In the genomic region with DNA sequence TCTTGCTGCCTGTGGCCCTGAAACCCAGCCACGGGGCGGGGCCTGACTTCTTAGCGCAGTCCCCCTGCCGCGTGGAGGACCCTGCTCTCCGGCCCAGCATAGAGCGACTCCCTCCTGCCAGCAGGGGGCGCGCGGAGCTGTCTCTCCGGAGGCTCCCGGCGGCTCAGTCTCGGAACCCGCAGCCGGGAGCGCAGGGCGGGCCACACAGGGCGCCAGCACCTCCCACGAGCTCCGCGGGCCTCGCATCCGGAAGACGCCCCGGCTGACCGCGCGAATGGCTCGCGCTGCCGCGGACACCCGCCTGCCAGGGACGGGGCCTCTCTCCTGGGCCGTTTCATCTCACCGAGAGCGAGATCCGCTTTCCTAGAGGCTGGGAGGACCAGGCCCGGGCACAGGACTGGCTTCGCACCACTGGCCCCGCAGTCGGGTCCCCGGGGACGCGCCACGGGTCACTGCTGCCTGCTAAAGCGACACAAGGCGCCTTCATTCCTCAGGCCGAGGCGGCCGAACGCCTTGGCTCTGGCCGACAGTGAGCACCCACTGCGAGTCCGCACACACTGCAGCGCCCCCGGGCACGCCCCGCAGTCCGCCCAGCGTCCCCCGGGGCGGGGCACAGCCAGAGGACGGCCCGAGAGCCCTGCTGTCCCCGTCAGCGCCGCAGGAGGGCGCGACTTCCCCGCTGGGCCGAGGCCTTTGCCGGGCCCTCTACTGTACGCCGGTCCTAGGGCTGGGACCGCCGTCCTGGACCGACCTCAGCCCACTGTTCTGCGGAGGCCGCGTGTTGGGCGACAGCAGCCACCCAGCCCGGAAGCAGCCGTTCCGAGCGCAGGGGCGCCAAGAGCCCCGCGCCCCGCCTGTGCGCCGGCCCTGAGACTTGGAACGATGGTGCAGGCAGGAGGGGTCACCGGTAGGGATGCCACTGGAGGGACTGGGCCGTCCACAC, we compare ENCODE assay signal across 1 cellular context.
TF ChIP-seq lines count a peak whose summit lies in the region.

No MANE protein-coding gene starts in this region.

TF ChIP-seq in HepG2, 621 proteins besides CTCF, POLR2A, EP300 and RAD21 (continued from another document and continues in another):
- TF ChIP-seq HNF4G (IDR thresholded peaks at IDR 0.05; ENCODE audit: borderline replicate concordance, low read depth, low read length) (no peak), HNF4G (CRISPR knock-in tag; IDR thresholded peaks at IDR 0.05; ENCODE audit: borderline replicate concordance, low read depth) (peak; percentile 68), ZNF251 (CRISPR knock-in tag; IDR thresholded peaks at IDR 0.05) (no peak), RBM39 (IDR thresholded peaks at IDR 0.05; ENCODE audit: low read depth, low read length, poor library complexity, severe bottlenecking) (peak; percentile 82), ZFP36L1 (CRISPR knock-in tag; IDR thresholded peaks at IDR 0.05) (no peak), ZNF674 (CRISPR knock-in tag; IDR thresholded peaks at IDR 0.05; ENCODE audit: low read depth) (0 out of 2 replicates have a peak, but pooled peaks have one; percentile 46), ZFP37 (CRISPR knock-in tag; IDR thresholded peaks at IDR 0.05; ENCODE audit: borderline replicate concordance) (0 out of 2 replicates have a peak, but pooled peaks have one; percentile 19), ZNF34 (CRISPR knock-in tag; IDR thresholded peaks at IDR 0.05; ENCODE audit: borderline replicate concordance) (0 out of 2 replicates have a peak, but pooled peaks have one; percentile 44), ZNF556 (CRISPR knock-in tag; IDR thresholded peaks at IDR 0.05; ENCODE audit: borderline replicate concordance) (peak; percentile 73; the same call in 1 of the 2 replicates), KDM5B (CRISPR knock-in tag; IDR thresholded peaks at IDR 0.05; ENCODE audit: borderline replicate concordance) (peak; percentile 92), ZNF207 (IDR thresholded peaks at IDR 0.05; ENCODE audit: borderline replicate concordance) (no peak), ZNF761 (CRISPR knock-in tag; conservative IDR thresholded peaks at IDR 0.05) (peak; percentile 62; the same call in 1 of the 2 replicates), GABPB1 (CRISPR knock-in tag; IDR thresholded peaks at IDR 0.05) (peak; percentile 82; the same call in 1 of the 2 replicates), TEAD2 (CRISPR knock-in tag; IDR thresholded peaks at IDR 0.05) (no peak), ZNF883 (CRISPR knock-in tag; IDR thresholded peaks at IDR 0.05; ENCODE audit: not compliant biosample characterization) (peak; percentile 91), ZNF605 (CRISPR knock-in tag; IDR thresholded peaks at IDR 0.05) (peak; percentile 89; the same call in 1 of the 2 replicates), TOPORS (CRISPR knock-in tag; IDR thresholded peaks at IDR 0.05) (peak; percentile 81; the same call in 1 of the 2 replicates), NFYC (CRISPR knock-in tag; IDR thresholded peaks at IDR 0.05) (no peak), HNF4A (CRISPR knock-in tag; IDR thresholded peaks at IDR 0.05) (no peak), SKI (IDR thresholded peaks at IDR 0.05; ENCODE audit: partially characterized antibody) (peak; percentile 22), GPN1 (CRISPR knock-in tag; IDR thresholded peaks at IDR 0.05; ENCODE audit: borderline replicate concordance) (no peak), RNF2 (conservative IDR thresholded peaks at IDR 0.05; ENCODE audit: low read depth) (peak; percentile 89; the same call in 1 of the 2 replicates), ZNF121 (CRISPR knock-in tag; IDR thresholded peaks at IDR 0.05) (peak; percentile 73), RXRB (CRISPR knock-in tag; IDR thresholded peaks at IDR 0.05; ENCODE audit: borderline replicate concordance) (0 out of 2 replicates have a peak, but pooled peaks have one; percentile 24), ZNF468 (CRISPR knock-in tag; IDR thresholded peaks at IDR 0.05) (0 out of 2 replicates have a peak, but pooled peaks have one; percentile 20), ZNF326 (CRISPR knock-in tag; IDR thresholded peaks at IDR 0.05; ENCODE audit: borderline replicate concordance) (no peak), ETV6 (CRISPR knock-in tag; conservative IDR thresholded peaks at IDR 0.05) (peak; percentile 62; the same call in 1 of the 2 replicates), ZNF44 (CRISPR knock-in tag; IDR thresholded peaks at IDR 0.05) (peak; percentile 78), KDM4B (CRISPR knock-in tag; IDR thresholded peaks at IDR 0.05) (no peak), RFXAP (CRISPR knock-in tag; IDR thresholded peaks at IDR 0.05; ENCODE audit: borderline replicate concordance) (peak; percentile 80; the same call in 1 of the 2 replicates), ERF (CRISPR knock-in tag; IDR thresholded peaks at IDR 0.05) (0 out of 2 replicates have a peak, but pooled peaks have one; percentile 37), ZNF772 (CRISPR knock-in tag; IDR thresholded peaks at IDR 0.05) (peak; percentile 73), NKX3-1 (CRISPR knock-in tag; IDR thresholded peaks at IDR 0.05) (peak; percentile 52; the same call in 1 of the 2 replicates), NFYB (CRISPR knock-in tag; IDR thresholded peaks at IDR 0.05) (0 out of 2 replicates have a peak, but pooled peaks have one; percentile 8)
- TF ChIP-seq, protein P1, sequence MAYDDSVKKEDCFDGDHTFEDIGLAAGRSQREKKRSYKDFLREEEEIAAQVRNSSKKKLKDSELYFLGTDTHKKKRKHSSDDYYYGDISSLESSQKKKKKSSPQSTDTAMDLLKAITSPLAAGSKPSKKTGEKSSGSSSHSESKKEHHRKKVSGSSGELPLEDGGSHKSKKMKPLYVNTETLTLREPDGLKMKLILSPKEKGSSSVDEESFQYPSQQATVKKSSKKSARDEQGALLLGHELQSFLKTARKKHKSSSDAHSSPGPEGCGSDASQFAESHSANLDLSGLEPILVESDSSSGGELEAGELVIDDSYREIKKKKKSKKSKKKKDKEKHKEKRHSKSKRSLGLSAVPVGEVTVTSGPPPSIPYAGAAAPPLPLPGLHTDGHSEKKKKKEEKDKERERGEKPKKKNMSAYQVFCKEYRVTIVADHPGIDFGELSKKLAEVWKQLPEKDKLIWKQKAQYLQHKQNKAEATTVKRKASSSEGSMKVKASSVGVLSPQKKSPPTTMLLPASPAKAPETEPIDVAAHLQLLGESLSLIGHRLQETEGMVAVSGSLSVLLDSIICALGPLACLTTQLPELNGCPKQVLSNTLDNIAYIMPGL (CRISPR knock-in tag; IDR thresholded peaks at IDR 0.05; ENCODE audit: borderline replicate concordance in 1 of 2, low read depth in 1 of 2), result peak; percentile 87 to 99; a peak in 3 of 4 replicates
- TF ChIP-seq, protein P2, sequence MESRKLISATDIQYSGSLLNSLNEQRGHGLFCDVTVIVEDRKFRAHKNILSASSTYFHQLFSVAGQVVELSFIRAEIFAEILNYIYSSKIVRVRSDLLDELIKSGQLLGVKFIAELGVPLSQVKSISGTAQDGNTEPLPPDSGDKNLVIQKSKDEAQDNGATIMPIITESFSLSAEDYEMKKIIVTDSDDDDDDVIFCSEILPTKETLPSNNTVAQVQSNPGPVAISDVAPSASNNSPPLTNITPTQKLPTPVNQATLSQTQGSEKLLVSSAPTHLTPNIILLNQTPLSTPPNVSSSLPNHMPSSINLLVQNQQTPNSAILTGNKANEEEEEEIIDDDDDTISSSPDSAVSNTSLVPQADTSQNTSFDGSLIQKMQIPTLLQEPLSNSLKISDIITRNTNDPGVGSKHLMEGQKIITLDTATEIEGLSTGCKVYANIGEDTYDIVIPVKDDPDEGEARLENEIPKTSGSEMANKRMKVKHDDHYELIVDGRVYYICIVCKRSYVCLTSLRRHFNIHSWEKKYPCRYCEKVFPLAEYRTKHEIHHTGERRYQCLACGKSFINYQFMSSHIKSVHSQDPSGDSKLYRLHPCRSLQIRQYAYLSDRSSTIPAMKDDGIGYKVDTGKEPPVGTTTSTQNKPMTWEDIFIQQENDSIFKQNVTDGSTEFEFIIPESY (CRISPR knock-in tag; IDR thresholded peaks at IDR 0.05), result peak; percentile 70; the same call in 1 of the 2 replicates
- TF ChIP-seq, protein P3, sequence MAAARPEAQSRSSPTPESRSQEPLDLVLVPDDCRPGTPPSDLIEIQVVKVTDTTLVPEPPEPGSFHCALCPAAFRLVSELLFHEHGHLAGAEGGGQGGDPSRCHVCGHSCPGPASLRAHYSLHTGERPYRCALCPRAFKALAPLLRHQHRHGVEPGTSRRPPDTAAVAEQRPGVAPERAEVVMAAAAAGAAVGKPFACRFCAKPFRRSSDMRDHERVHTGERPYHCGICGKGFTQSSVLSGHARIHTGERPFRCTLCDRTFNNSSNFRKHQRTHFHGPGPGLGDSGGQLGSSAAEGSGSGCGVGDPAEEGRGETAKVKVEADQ (CRISPR knock-in tag; IDR thresholded peaks at IDR 0.05; ENCODE audit: borderline replicate concordance), result peak; percentile 23; the same call in 1 of the 2 replicates
- TF ChIP-seq, protein P4, sequence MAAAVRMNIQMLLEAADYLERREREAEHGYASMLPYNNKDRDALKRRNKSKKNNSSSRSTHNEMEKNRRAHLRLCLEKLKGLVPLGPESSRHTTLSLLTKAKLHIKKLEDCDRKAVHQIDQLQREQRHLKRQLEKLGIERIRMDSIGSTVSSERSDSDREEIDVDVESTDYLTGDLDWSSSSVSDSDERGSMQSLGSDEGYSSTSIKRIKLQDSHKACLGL (CRISPR knock-in tag; IDR thresholded peaks at IDR 0.05), result peak; percentile 59
- TF ChIP-seq, protein P5, sequence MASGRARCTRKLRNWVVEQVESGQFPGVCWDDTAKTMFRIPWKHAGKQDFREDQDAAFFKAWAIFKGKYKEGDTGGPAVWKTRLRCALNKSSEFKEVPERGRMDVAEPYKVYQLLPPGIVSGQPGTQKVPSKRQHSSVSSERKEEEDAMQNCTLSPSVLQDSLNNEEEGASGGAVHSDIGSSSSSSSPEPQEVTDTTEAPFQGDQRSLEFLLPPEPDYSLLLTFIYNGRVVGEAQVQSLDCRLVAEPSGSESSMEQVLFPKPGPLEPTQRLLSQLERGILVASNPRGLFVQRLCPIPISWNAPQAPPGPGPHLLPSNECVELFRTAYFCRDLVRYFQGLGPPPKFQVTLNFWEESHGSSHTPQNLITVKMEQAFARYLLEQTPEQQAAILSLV (CRISPR knock-in tag; IDR thresholded peaks at IDR 0.05; ENCODE audit: borderline replicate concordance), result peak; percentile 86; the same call in 1 of the 2 replicates
- TF ChIP-seq, protein P6, sequence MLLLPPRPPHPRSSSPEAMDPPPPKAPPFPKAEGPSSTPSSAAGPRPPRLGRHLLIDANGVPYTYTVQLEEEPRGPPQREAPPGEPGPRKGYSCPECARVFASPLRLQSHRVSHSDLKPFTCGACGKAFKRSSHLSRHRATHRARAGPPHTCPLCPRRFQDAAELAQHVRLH (CRISPR knock-in tag; IDR thresholded peaks at IDR 0.05; ENCODE audit: borderline replicate concordance, low read depth), result peak; percentile 71; the same call in 1 of the 2 replicates
- TF ChIP-seq, protein P7, sequence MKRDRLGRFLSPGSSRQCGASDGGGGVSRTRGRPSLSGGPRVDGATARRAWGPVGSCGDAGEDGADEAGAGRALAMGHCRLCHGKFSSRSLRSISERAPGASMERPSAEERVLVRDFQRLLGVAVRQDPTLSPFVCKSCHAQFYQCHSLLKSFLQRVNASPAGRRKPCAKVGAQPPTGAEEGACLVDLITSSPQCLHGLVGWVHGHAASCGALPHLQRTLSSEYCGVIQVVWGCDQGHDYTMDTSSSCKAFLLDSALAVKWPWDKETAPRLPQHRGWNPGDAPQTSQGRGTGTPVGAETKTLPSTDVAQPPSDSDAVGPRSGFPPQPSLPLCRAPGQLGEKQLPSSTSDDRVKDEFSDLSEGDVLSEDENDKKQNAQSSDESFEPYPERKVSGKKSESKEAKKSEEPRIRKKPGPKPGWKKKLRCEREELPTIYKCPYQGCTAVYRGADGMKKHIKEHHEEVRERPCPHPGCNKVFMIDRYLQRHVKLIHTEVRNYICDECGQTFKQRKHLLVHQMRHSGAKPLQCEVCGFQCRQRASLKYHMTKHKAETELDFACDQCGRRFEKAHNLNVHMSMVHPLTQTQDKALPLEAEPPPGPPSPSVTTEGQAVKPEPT (CRISPR knock-in tag; IDR thresholded peaks at IDR 0.05; ENCODE audit: low read depth), result peak; percentile 89
- TF ChIP-seq, protein P8, sequence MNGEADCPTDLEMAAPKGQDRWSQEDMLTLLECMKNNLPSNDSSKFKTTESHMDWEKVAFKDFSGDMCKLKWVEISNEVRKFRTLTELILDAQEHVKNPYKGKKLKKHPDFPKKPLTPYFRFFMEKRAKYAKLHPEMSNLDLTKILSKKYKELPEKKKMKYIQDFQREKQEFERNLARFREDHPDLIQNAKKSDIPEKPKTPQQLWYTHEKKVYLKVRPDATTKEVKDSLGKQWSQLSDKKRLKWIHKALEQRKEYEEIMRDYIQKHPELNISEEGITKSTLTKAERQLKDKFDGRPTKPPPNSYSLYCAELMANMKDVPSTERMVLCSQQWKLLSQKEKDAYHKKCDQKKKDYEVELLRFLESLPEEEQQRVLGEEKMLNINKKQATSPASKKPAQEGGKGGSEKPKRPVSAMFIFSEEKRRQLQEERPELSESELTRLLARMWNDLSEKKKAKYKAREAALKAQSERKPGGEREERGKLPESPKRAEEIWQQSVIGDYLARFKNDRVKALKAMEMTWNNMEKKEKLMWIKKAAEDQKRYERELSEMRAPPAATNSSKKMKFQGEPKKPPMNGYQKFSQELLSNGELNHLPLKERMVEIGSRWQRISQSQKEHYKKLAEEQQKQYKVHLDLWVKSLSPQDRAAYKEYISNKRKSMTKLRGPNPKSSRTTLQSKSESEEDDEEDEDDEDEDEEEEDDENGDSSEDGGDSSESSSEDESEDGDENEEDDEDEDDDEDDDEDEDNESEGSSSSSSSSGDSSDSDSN (CRISPR knock-in tag; IDR thresholded peaks at IDR 0.05), result peak; percentile 94
- TF ChIP-seq, protein P9, sequence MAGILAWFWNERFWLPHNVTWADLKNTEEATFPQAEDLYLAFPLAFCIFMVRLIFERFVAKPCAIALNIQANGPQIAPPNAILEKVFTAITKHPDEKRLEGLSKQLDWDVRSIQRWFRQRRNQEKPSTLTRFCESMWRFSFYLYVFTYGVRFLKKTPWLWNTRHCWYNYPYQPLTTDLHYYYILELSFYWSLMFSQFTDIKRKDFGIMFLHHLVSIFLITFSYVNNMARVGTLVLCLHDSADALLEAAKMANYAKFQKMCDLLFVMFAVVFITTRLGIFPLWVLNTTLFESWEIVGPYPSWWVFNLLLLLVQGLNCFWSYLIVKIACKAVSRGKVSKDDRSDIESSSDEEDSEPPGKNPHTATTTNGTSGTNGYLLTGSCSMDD (CRISPR knock-in tag; IDR thresholded peaks at IDR 0.05), result no peak
- TF ChIP-seq, protein P10, sequence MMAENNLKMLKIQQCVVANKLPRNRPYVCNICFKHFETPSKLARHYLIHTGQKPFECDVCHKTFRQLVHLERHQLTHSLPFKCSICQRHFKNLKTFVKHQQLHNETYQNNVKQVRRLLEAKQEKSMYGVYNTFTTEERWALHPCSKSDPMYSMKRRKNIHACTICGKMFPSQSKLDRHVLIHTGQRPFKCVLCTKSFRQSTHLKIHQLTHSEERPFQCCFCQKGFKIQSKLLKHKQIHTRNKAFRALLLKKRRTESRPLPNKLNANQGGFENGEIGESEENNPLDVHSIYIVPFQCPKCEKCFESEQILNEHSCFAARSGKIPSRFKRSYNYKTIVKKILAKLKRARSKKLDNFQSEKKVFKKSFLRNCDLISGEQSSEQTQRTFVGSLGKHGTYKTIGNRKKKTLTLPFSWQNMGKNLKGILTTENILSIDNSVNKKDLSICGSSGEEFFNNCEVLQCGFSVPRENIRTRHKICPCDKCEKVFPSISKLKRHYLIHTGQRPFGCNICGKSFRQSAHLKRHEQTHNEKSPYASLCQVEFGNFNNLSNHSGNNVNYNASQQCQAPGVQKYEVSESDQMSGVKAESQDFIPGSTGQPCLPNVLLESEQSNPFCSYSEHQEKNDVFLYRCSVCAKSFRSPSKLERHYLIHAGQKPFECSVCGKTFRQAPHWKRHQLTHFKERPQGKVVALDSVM (CRISPR knock-in tag; IDR thresholded peaks at IDR 0.05), result peak; percentile 79
- TF ChIP-seq, protein P11, sequence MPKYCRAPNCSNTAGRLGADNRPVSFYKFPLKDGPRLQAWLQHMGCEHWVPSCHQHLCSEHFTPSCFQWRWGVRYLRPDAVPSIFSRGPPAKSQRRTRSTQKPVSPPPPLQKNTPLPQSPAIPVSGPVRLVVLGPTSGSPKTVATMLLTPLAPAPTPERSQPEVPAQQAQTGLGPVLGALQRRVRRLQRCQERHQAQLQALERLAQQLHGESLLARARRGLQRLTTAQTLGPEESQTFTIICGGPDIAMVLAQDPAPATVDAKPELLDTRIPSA (CRISPR knock-in tag; IDR thresholded peaks at IDR 0.05; ENCODE audit: borderline replicate concordance), result peak; percentile 98
